8 cellular contexts compared by ENCODE assay signal in the genomic region with DNA sequence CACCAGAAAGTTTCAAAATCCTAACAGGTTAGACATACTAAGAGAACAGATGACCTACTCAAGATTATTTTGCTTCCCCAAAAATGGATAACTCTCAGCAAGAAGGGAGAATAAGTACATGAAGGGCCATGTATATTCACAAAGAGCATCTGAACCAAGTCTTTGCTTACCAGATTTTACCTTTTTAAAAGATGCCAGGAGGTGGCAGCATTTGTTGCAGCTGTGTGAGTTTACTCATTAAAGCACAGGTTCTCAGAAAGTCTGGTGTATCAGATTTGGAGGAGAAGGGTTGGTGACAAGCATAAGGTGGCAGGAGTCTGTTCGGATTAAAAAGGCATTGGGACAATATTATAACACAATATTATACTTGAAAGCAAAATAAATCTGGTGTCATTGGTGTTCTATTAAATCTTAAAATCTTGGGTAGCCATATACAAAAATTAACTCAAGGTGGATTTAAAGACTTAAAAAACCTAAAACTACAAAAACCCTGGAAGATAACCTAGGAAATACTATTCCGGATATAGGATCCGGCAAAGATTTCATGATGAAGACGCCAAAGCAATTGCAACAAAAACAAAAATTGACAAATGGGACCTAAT. TPM values are rescaled to one million over a fixed set of nuclear protein-coding genes. Genes with fewer than 3 reads are reported as not detected.
DNase-seq lines count a peak whose midpoint lies in the region; ATAC-seq and TF ChIP-seq lines count a peak whose summit lies in the region.

No MANE protein-coding gene starts in this region.

- no peaks in the 10 kb centered on the region for H3K36me3 ChIP-seq in adipocyte (ENCODE audit: control insufficient read depth, insufficient read depth, low read length, severe bottlenecking)

- peak; percentile 59; the same call in 1 of the 2 replicates for TF ChIP-seq CTCF in LNCAP (IDR thresholded peaks at IDR 0.05)

- no peaks in the 10 kb centered on the region for H3K9me3 ChIP-seq in adipocyte (ENCODE audit: control insufficient read depth, low read length)

- no peak overlapping the region for H3K9ac ChIP-seq in adipocyte (ENCODE audit: low read length)

- no peaks in the 10 kb centered on the region for H3K4me1 ChIP-seq in adipocyte (ENCODE audit: control insufficient read depth, insufficient read depth, low read length)

- no peak overlapping the region for H3K4me3 ChIP-seq in adipocyte (ENCODE audit: low read length)

- no peaks in the 10 kb centered on the region for H3K27me3 ChIP-seq in adipocyte (replicated peaks; ENCODE audit: control insufficient read depth, insufficient read depth, low read length)

- ATAC-seq in GM21526 (IDR thresholded peaks at IDR 0.05; ENCODE audit: low FRiP score, unreplicated experiment) (peak; percentile 81), left ventricle myocardium superior (peak; percentile 63), HG03025 (IDR thresholded peaks at IDR 0.05; ENCODE audit: low FRiP score, unreplicated experiment) (no peak)

- DNase-seq in DMS53 treated with DMSO at 0.1 percent for 48 hours (lab: John Stamatoyannopoulos, UW; ENCODE audit: unreplicated experiment) (peak; percentile 49), RPMI7951 (ENCODE audit: low read depth) (peak; percentile 61), adipocyte (ENCODE audit: low read depth) (peak; percentile 84), left ventricle myocardium superior (no peak)
- peak; percentile 13 for DNase-seq in stimulated activated CD4-positive, alpha-beta T cell treated with anti-CD3 and anti-CD28 coated beads, Interleukin-12 subunit alpha, Interleukin-12 subunit beta, amount 100 ng/mL, for 4 hours

- intact Hi-C loops in left ventricle myocardium superior (cut with micrococcal nuclease): loop anchor here (5.0 kb wide), 1 partner anchor 157 kb away; no protein-coding TSS in a partner anchor

RNA-seq across cellular contexts. Expression of a gene that starts 51.3 kb away (rescaled TPM):
- total RNA-seq in RPMI7951 (2014; rRNA removed; shearing (Covaris generic)): 16.6 and 19.1 TPM in 2 replicates
- 19.0 TPM for total RNA-seq in left ventricle myocardium superior
